Comparison of ENCODE assay signal across 1 cellular context in the genomic region with DNA sequence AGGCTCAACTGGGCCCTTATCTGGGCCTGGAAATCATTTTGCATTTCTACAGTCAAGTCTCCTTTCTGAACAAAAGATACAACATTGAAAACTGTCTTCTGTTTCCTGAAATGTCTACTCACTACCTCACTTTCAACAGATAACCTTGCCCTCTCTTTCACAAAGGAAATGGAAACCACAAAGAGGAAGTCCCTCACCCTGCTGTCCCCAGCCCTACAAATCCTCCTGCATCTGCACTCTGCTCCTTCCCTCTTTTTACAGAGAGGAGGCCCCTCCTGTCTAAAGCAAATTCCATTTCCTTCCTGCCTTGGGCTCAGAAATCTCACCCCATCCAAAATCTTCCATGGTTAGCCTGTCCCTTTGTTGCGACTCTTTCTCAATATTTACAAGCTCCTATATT.
TF ChIP-seq lines count a peak whose summit lies in the region.

No MANE protein-coding gene starts in this region.

TF ChIP-seq in K562, 482 proteins besides CTCF, POLR2A, EP300 and RAD21 (continued from another document and continues in another):
- TF ChIP-seq NUFIP1 (IDR thresholded peaks at IDR 0.05; ENCODE audit: partially characterized antibody) (no peak), MEIS2 (IDR thresholded peaks at IDR 0.05; ENCODE audit: partially characterized antibody) (peak; percentile 49), MYNN (IDR thresholded peaks at IDR 0.05) (no peak), MYNN (CRISPR knock-in tag; IDR thresholded peaks at IDR 0.05) (no peak), BRD4 (IDR thresholded peaks at IDR 0.05) (no peak), HCFC1 (IDR thresholded peaks at IDR 0.05; ENCODE audit: low read depth, low read length) (no peak), SIRT6 (IDR thresholded peaks at IDR 0.05; ENCODE audit: low read depth, low read length) (no peak), ZFP30 (CRISPR knock-in tag; IDR thresholded peaks at IDR 0.05; ENCODE audit: borderline replicate concordance) (no peak), REST (CRISPR knock-in tag; IDR thresholded peaks at IDR 0.05; ENCODE audit: low read depth) (no peak), NFE2 (IDR thresholded peaks at IDR 0.05; ENCODE audit: low read depth) (peak; percentile 42; the same call in 1 of the 2 replicates), EHMT2 (IDR thresholded peaks at IDR 0.05) (0 out of 2 replicates have a peak, but pooled peaks have one; percentile 47), SRSF9 (IDR thresholded peaks at IDR 0.05; ENCODE audit: borderline replicate concordance, low read depth, low read length) (no peak), ETV6 (IDR thresholded peaks at IDR 0.05; ENCODE audit: borderline replicate concordance in 1 of 2, low read depth in 2 of 2, low read length in 1 of 2) (peak; percentile 78 to 96; a peak in 3 of 4 replicates), ETV6 (CRISPR knock-in tag; IDR thresholded peaks at IDR 0.05; ENCODE audit: borderline replicate concordance) (no peak), KDM2B (CRISPR knock-in tag; IDR thresholded peaks at IDR 0.05) (no peak), HNRNPUL1 (IDR thresholded peaks at IDR 0.05; ENCODE audit: low read length) (no peak), SREBF2 (CRISPR knock-in tag; IDR thresholded peaks at IDR 0.05) (no peak), ZNF197 (CRISPR knock-in tag; IDR thresholded peaks at IDR 0.05; ENCODE audit: low read depth) (no peak), SPI1 (IDR thresholded peaks at IDR 0.05; ENCODE audit: borderline replicate concordance, low read depth, low read length) (peak; percentile 96), CTBP1 (IDR thresholded peaks at IDR 0.05; ENCODE audit: borderline replicate concordance) (peak; percentile 34; the same call in 1 of the 2 replicates), ZNF696 (CRISPR knock-in tag; conservative IDR thresholded peaks at IDR 0.05) (no peak), ARID1B (IDR thresholded peaks at IDR 0.05) (peak; percentile 30; the same call in 1 of the 2 replicates), ZBTB11 (CRISPR knock-in tag; IDR thresholded peaks at IDR 0.05) (peak in 2 of 3 experiments; percentile 44 to 93; a peak in 2 of 6 replicates), NFIX (CRISPR knock-in tag; IDR thresholded peaks at IDR 0.05; ENCODE audit: low read depth) (no peak), DDX20 (tag; IDR thresholded peaks at IDR 0.05; ENCODE audit: low read depth) (no peak), ESRRA (IDR thresholded peaks at IDR 0.05; ENCODE audit: borderline replicate concordance, low read depth) (peak; percentile 70; the same call in 1 of the 2 replicates), ZNF143 (CRISPR knock-in tag; IDR thresholded peaks at IDR 0.05) (no peak), SRSF7 (optimal IDR thresholded peaks at IDR 0.05; ENCODE audit: low read depth, low read length) (no peak), XRCC4 (IDR thresholded peaks at IDR 0.05; ENCODE audit: extremely low read depth, insufficient read depth, insufficient read length) (no peak), SMARCE1 (IDR thresholded peaks at IDR 0.05) (peak; percentile 44; the same call in 1 of the 2 replicates), PURB (CRISPR knock-in tag; IDR thresholded peaks at IDR 0.05; ENCODE audit: low read depth) (no peak), ARNT (IDR thresholded peaks at IDR 0.05) (no peak), ZNF436 (CRISPR knock-in tag; IDR thresholded peaks at IDR 0.05) (no peak), RUNX1 (IDR thresholded peaks at IDR 0.05; ENCODE audit: low read depth) (no peak), ZKSCAN8 (CRISPR knock-in tag; IDR thresholded peaks at IDR 0.05) (no peak), SMARCA4 (IDR thresholded peaks at IDR 0.05) (0 out of 2 replicates have a peak, but pooled peaks have one; percentile 13), CBX8 (IDR thresholded peaks at IDR 0.05; ENCODE audit: borderline replicate concordance, extremely low read depth, low read depth, low read length, poor library complexity, severe bottlenecking) (no peak), DIDO1 (tag; IDR thresholded peaks at IDR 0.05; ENCODE audit: low read depth) (no peak), SOX6 (IDR thresholded peaks at IDR 0.05) (peak; percentile 78; the same call in 1 of the 2 replicates), HEY1 (CRISPR knock-in tag; IDR thresholded peaks at IDR 0.05; ENCODE audit: borderline replicate concordance) (no peak), MAZ (CRISPR knock-in tag; conservative IDR thresholded peaks at IDR 0.05 in 1 of 2, IDR thresholded peaks at IDR 0.05 in 1 of 2) (0 out of 4 replicates have a peak, but pooled peaks of 1 of the 2 experiments have one; percentile 39), ETV1 (tag; conservative IDR thresholded peaks at IDR 0.05; ENCODE audit: low read depth) (peak; percentile 37; the same call in 1 of the 2 replicates), ZNF354B (CRISPR knock-in tag; IDR thresholded peaks at IDR 0.05) (no peak), ZNF764 (CRISPR knock-in tag; IDR thresholded peaks at IDR 0.05; ENCODE audit: low read depth) (no peak), POLR3G (IDR thresholded peaks at IDR 0.05; ENCODE audit: extremely low read depth, insufficient read length, insufficient replicate concordance) (no peak), TRIM24 (IDR thresholded peaks at IDR 0.05) (peak in 1 of 2 experiments; percentile 34; a peak in 1 of 4 replicates), GABPA (tag; conservative IDR thresholded peaks at IDR 0.05; ENCODE audit: low read depth) (peak; percentile 84)
- TF ChIP-seq, protein P1, sequence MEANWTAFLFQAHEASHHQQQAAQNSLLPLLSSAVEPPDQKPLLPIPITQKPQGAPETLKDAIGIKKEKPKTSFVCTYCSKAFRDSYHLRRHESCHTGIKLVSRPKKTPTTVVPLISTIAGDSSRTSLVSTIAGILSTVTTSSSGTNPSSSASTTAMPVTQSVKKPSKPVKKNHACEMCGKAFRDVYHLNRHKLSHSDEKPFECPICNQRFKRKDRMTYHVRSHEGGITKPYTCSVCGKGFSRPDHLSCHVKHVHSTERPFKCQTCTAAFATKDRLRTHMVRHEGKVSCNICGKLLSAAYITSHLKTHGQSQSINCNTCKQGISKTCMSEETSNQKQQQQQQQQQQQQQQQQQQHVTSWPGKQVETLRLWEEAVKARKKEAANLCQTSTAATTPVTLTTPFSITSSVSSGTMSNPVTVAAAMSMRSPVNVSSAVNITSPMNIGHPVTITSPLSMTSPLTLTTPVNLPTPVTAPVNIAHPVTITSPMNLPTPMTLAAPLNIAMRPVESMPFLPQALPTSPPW (CRISPR knock-in tag; IDR thresholded peaks at IDR 0.05) = no peak
- TF ChIP-seq, protein P2, sequence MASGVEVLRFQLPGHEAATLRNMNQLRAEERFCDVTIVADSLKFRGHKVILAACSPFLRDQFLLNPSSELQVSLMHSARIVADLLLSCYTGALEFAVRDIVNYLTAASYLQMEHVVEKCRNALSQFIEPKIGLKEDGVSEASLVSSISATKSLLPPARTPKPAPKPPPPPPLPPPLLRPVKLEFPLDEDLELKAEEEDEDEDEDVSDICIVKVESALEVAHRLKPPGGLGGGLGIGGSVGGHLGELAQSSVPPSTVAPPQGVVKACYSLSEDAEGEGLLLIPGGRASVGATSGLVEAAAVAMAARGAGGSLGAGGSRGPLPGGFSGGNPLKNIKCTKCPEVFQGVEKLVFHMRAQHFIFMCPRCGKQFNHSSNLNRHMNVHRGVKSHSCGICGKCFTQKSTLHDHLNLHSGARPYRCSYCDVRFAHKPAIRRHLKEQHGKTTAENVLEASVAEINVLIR (CRISPR knock-in tag; IDR thresholded peaks at IDR 0.05) = no peak
- TF ChIP-seq, protein P3, sequence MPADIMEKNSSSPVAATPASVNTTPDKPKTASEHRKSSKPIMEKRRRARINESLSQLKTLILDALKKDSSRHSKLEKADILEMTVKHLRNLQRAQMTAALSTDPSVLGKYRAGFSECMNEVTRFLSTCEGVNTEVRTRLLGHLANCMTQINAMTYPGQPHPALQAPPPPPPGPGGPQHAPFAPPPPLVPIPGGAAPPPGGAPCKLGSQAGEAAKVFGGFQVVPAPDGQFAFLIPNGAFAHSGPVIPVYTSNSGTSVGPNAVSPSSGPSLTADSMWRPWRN (IDR thresholded peaks at IDR 0.05; ENCODE audit: low read depth) = no peak
- TF ChIP-seq, protein P4, sequence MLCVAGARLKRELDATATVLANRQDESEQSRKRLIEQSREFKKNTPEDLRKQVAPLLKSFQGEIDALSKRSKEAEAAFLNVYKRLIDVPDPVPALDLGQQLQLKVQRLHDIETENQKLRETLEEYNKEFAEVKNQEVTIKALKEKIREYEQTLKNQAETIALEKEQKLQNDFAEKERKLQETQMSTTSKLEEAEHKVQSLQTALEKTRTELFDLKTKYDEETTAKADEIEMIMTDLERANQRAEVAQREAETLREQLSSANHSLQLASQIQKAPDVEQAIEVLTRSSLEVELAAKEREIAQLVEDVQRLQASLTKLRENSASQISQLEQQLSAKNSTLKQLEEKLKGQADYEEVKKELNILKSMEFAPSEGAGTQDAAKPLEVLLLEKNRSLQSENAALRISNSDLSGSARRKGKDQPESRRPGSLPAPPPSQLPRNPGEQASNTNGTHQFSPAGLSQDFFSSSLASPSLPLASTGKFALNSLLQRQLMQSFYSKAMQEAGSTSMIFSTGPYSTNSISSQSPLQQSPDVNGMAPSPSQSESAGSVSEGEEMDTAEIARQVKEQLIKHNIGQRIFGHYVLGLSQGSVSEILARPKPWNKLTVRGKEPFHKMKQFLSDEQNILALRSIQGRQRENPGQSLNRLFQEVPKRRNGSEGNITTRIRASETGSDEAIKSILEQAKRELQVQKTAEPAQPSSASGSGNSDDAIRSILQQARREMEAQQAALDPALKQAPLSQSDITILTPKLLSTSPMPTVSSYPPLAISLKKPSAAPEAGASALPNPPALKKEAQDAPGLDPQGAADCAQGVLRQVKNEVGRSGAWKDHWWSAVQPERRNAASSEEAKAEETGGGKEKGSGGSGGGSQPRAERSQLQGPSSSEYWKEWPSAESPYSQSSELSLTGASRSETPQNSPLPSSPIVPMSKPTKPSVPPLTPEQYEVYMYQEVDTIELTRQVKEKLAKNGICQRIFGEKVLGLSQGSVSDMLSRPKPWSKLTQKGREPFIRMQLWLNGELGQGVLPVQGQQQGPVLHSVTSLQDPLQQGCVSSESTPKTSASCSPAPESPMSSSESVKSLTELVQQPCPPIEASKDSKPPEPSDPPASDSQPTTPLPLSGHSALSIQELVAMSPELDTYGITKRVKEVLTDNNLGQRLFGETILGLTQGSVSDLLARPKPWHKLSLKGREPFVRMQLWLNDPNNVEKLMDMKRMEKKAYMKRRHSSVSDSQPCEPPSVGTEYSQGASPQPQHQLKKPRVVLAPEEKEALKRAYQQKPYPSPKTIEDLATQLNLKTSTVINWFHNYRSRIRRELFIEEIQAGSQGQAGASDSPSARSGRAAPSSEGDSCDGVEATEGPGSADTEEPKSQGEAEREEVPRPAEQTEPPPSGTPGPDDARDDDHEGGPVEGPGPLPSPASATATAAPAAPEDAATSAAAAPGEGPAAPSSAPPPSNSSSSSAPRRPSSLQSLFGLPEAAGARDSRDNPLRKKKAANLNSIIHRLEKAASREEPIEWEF (CRISPR knock-in tag; IDR thresholded peaks at IDR 0.05) = no peak
